Comparison of ENCODE assay signal across 10 cellular contexts in genomic region chr17:49815761-49816281, GRCh38. TPM values are rescaled to one million over a fixed set of nuclear protein-coding genes. Genes with fewer than 3 reads are reported as not detected.
DNase-seq lines count a peak whose midpoint lies in the region; ATAC-seq and TF ChIP-seq lines count a peak whose summit lies in the region.
"Had no signal": no experiment of that assay in that cellular context is flagged by ENCODE, and none has a peak within 500 bp of the region (broad histone marks: within the 10 kb centered on the region; RNA-seq: fewer than 3 reads in every experiment).

No MANE protein-coding gene starts in this region.

- H3K36me3 Mint-ChIP-seq in activated naive CD8-positive, alpha-beta T cell treated with anti-CD3 and anti-CD28 coated beads, Interleukin-2, amount 10 ng/mL, durations not matched to agents 7 days and 5 days: peaks cover 30% of the 10 kb centered on the region

- peak overlapping the region; percentile 65 for H3K9ac ChIP-seq in HUES48 (ENCODE audit: low read depth, low read length)
- peak overlapping the region; percentile 42 for H3K9ac ChIP-seq in iPS-15b (ENCODE audit: low read depth, low read length)

- no peak for ATAC-seq in activated naive CD8-positive, alpha-beta T cell treated with anti-CD3 and anti-CD28 coated beads, Interleukin-2, amount 10 ng/mL, durations not matched to agents 7 days and 5 days (ENCODE audit: low read depth)
- ATAC-seq in psoas muscle (peak in 3 of 4 donors; percentile 77 to 80 (median 77)), GM18517 (IDR thresholded peaks at IDR 0.05; ENCODE audit: unreplicated experiment) (no peak)
- ATAC-seq: Panc1 had no signal

- H3K27ac Mint-ChIP-seq in activated naive CD8-positive, alpha-beta T cell treated with anti-CD3 and anti-CD28 coated beads, Interleukin-2, amount 10 ng/mL, durations not matched to agents 7 days and 5 days: peak overlapping the region; percentile 26

- H3K9me3 Mint-ChIP-seq in activated naive CD8-positive, alpha-beta T cell treated with anti-CD3 and anti-CD28 coated beads, Interleukin-2, amount 10 ng/mL, durations not matched to agents 7 days and 5 days: no peaks in the 10 kb centered on the region

- no peaks in the 10 kb centered on the region for H3K9me3 ChIP-seq in HUES48 (ENCODE audit: control insufficient read depth, insufficient read depth, low read length)
- no peaks in the 10 kb centered on the region for H3K9me3 ChIP-seq in iPS-15b (ENCODE audit: control insufficient read depth, insufficient read depth, low read length)
- H3K9me3 ChIP-seq in psoas muscle: no peaks in the 10 kb centered on the region
- H3K9me3 ChIP-seq: MG63, ovary had no signal

- peaks cover 32% of the 10 kb centered on the region for H3K4me1 Mint-ChIP-seq in activated naive CD8-positive, alpha-beta T cell treated with anti-CD3 and anti-CD28 coated beads, Interleukin-2, amount 10 ng/mL, durations not matched to agents 7 days and 5 days

- H3K27me3 ChIP-seq in HUES48 (ENCODE audit: control insufficient read depth, insufficient read depth, low read length) (no peaks in the 10 kb centered on the region), iPS-15b (ENCODE audit: control insufficient read depth, insufficient read depth, low read length) (no peaks in the 10 kb centered on the region), psoas muscle (ENCODE audit: insufficient read depth in 3 of 3, low read length in 2 of 3) (no peaks in the 10 kb centered on the region)
- H3K27me3 ChIP-seq: MG63, ovary had no signal

- DNase-seq in activated naive CD8-positive, alpha-beta T cell treated with anti-CD3 and anti-CD28 coated beads, Interleukin-2, amount 10 ng/mL, durations not matched to agents 7 days and 5 days: no peak
- DNase-seq in psoas muscle: no peak
- no peak for DNase-seq in HT-29 (ENCODE audit: low spot score)
- DNase-seq in SKM-1 treated with dmso at 0.1 percent for 144 hours (lab: John Stamatoyannopoulos, UW; ENCODE audit: unreplicated experiment): no peak
- DNase-seq: MG63, ovary had no signal

- H3K4me1 ChIP-seq in HUES48 (ENCODE audit: control insufficient read depth, insufficient read depth, low read length): peaks cover 53% of the 10 kb centered on the region
- H3K4me1 ChIP-seq in iPS-15b (ENCODE audit: control insufficient read depth, insufficient read depth, low read length): peaks cover 29% of the 10 kb centered on the region
- peaks cover 23% of the 10 kb centered on the region for H3K4me1 ChIP-seq in psoas muscle

- peak overlapping the region; percentile 56 for H3K4me3 ChIP-seq in HUES48 (ENCODE audit: low read depth, low read length)
- peak overlapping the region; percentile 15 for H3K4me3 ChIP-seq in iPS-15b (ENCODE audit: low read depth, low read length)
- H3K4me3 ChIP-seq in psoas muscle: no peak overlapping the region
- H3K4me3 ChIP-seq: MG63, ovary had no signal

- POLR2A ChIA-PET in activated naive CD8-positive, alpha-beta T cell treated with anti-CD3 and anti-CD28 coated beads, Interleukin-2, amount 10 ng/mL, durations not matched to agents 7 days and 5 days (lab: Charles Lee): interaction anchor here (0.6 kb wide), 1 partner anchor 64 kb away, joined by 5 read pairs; no protein-coding TSS in a partner anchor

- WGBS in psoas muscle, 3 donors: 33 to 50% (median 42%) methylated on average over 9 of the region's 9 CpGs

- no peaks in the 10 kb centered on the region for H3K27me3 Mint-ChIP-seq in activated naive CD8-positive, alpha-beta T cell treated with anti-CD3 and anti-CD28 coated beads, Interleukin-2, amount 10 ng/mL, durations not matched to agents 7 days and 5 days

- no peak for TF ChIP-seq CTCF in psoas muscle (IDR thresholded peaks at IDR 0.05)

- intact Hi-C loops in psoas muscle (cut with DNase I): no loop called here

- peaks cover 55% of the 10 kb centered on the region for H3K36me3 ChIP-seq in HUES48 (ENCODE audit: control insufficient read depth, insufficient read depth, low read length)
- peaks cover 15% of the 10 kb centered on the region for H3K36me3 ChIP-seq in iPS-15b (ENCODE audit: control insufficient read depth, insufficient read depth, low read length)
- H3K36me3 ChIP-seq in psoas muscle (ENCODE audit: insufficient read depth in 1 of 2, low read depth in 1 of 2): peaks cover 4 to 92% of the 10 kb centered on the region in 2 donors
- H3K36me3 ChIP-seq: ovary had no signal

- H3K27ac ChIP-seq in HUES48 (ENCODE audit: low read depth, low read length) (peak overlapping the region; percentile 99), psoas muscle (peak overlapping the region; percentile 25)
- H3K27ac ChIP-seq: ovary had no signal

- no peak overlapping the region for H3K4me3 Mint-ChIP-seq in activated naive CD8-positive, alpha-beta T cell treated with anti-CD3 and anti-CD28 coated beads, Interleukin-2, amount 10 ng/mL, durations not matched to agents 7 days and 5 days

RNA-seq across cellular contexts. Expression of gene KAT7, which starts 27.3 kb away (rescaled TPM):
- 10 to 100 TPM; 91.7 to 92.5 TPM for total RNA-seq in activated naive CD8-positive, alpha-beta T cell treated with anti-CD3 and anti-CD28 coated beads, Interleukin-2, amount 10 ng/mL, durations not matched to agents 7 days and 5 days
- 10 to 100 TPM; 27.6 to 60.7 (median 54.7) TPM for total RNA-seq in psoas muscle
- 10 to 100 TPM; 15.4 to 34.1 (median 16.5) TPM for polyA plus RNA-seq in psoas muscle
- 23.0 and 25.4 TPM in 2 replicates for total RNA-seq in HT-29 (2014; rRNA removed; shearing (Covaris generic))

RNA-seq across cellular contexts. Expression of gene TAC4, which starts 32.0 kb away (rescaled TPM):
- not detected for total RNA-seq in activated naive CD8-positive, alpha-beta T cell treated with anti-CD3 and anti-CD28 coated beads, Interleukin-2, amount 10 ng/mL, durations not matched to agents 7 days and 5 days
- total RNA-seq in psoas muscle: not detected
- polyA plus RNA-seq in psoas muscle: not detected
- total RNA-seq in HT-29 (2014; rRNA removed; shearing (Covaris generic)): not detected in 2 replicates
- total RNA-seq: ovary had no signal
- polyA plus RNA-seq: ovary had no signal

RNA-seq across cellular contexts. Expression of gene FAM117A, which starts 51.9 kb away (rescaled TPM):
- 10 to 100 TPM; 47.0 to 57.2 TPM for total RNA-seq in activated naive CD8-positive, alpha-beta T cell treated with anti-CD3 and anti-CD28 coated beads, Interleukin-2, amount 10 ng/mL, durations not matched to agents 7 days and 5 days
- total RNA-seq in psoas muscle: 1 to 10 TPM in 3 of 4 donors, under 1 TPM in 1; 0.71 to 5.1 (median 2.2) TPM
- 1 to 10 TPM; 1.8 to 2.7 (median 2.1) TPM for polyA plus RNA-seq in psoas muscle
- total RNA-seq in HT-29 (2014; rRNA removed; shearing (Covaris generic)): 4.4 and 5.2 TPM in 2 replicates

Comparison
In these comparisons a context has a peak if more than half of its experiments do, and no peak if none do; other contexts are left out.
1. ATAC-seq: peak in psoas muscle (3 of 4); none in activated naive CD8-positive, alpha-beta T cell treated with anti-CD3 and anti-CD28 coated beads, Interleukin-2, amount 10 ng/mL, durations not matched to agents 7 days and 5 days (single experiment) and GM18517 (single experiment).